In the genomic region with DNA sequence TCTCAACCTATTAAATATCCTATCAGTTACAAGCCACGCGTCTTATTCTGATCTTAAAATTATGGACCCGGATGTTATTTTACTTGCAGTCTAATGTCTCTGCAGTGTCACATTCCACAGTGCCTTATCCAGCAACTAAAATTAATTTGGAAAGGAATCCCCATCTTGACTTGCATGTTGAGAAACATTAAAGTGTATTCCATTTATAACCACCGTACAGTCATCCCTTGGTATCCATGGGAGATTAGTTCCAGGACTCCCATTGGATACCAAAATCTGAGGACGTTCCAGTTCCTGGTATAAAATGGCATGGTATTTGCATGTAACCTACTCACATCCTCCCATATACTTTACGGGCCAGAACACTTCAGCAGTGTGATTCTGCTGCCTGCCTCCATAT, we compare ENCODE assay signal across 14 cellular contexts.
DNase-seq lines count a peak whose midpoint lies in the region; ATAC-seq and TF ChIP-seq lines count a peak whose summit lies in the region.
"Had no signal": no experiment of that assay in that cellular context is flagged by ENCODE, and none has a peak within 500 bp of the region (broad histone marks: within the 10 kb centered on the region; RNA-seq: fewer than 3 reads in every experiment).

No MANE protein-coding gene starts in this region.

- H4K20me1 ChIP-seq in GM23248 (ENCODE audit: insufficient read depth), result no peaks in the 10 kb centered on the region

- ATAC-seq in heart left ventricle (peak in 3 of 4 donors; percentile 16 to 74 (median 58)), right cardiac atrium (peak; percentile 9 to 64), gastrocnemius medialis (peak; percentile 93)
- ATAC-seq: A549; CD8-positive, alpha-beta T cell had no signal

- no peaks in the 10 kb centered on the region for H3K4me1 ChIP-seq in GM23248 (ENCODE audit: insufficient read depth)
- peaks cover 0 to 25% (median 1%) of the 10 kb centered on the region in 12 donors for H3K4me1 ChIP-seq in heart left ventricle
- no peaks in the 10 kb centered on the region for H3K4me1 ChIP-seq in right cardiac atrium (ENCODE audit: control insufficient read depth, insufficient read depth, low read length)
- peaks cover 7 to 16% of the 10 kb centered on the region in 2 donors for H3K4me1 ChIP-seq in gastrocnemius medialis
- H3K4me1 ChIP-seq: A549, HAP-1 had no signal

- 83 to 84% methylated on average over 6 of the region's 6 CpGs for WGBS in GM23248 (ENCODE audit: low coverage in 1 of 2, low lambda C conversion rate in 2 of 2, missing lambda C conversion rate in 2 of 2), 2 experiments
- 51 to 65% (median 61%) methylated on average over 6 of the region's 6 CpGs for WGBS in heart left ventricle, 4 donors
- WGBS in right cardiac atrium, result 66% methylated on average over 6 of the region's 6 CpGs

- no peaks in the 10 kb centered on the region for H3K9me3 ChIP-seq in GM23248 (ENCODE audit: low read depth)
- no peaks in the 10 kb centered on the region for H3K9me3 ChIP-seq in heart left ventricle
- H3K9me3 ChIP-seq in right cardiac atrium (ENCODE audit: control insufficient read depth, low read length), result no peaks in the 10 kb centered on the region
- H3K9me3 ChIP-seq in gastrocnemius medialis, result no peaks in the 10 kb centered on the region
- H3K9me3 ChIP-seq: A549, HAP-1 had no signal

- TF ChIP-seq CTCF in heart left ventricle (IDR thresholded peaks at IDR 0.05) (no peak), gastrocnemius medialis (IDR thresholded peaks at IDR 0.05 in 4 of 5, conservative IDR thresholded peaks at IDR 0.05 in 1 of 5) (no peak)

- H3K27ac ChIP-seq in GM23248, result no peak overlapping the region
- peak overlapping the region in 3 of 12 donors; percentile 32 to 70 (median 39) for H3K27ac ChIP-seq in heart left ventricle
- no peak overlapping the region for H3K27ac ChIP-seq in right cardiac atrium (ENCODE audit: low read length)
- H3K27ac ChIP-seq in gastrocnemius medialis, result peak overlapping the region; percentile 48 to 75 (median 66)
- H3K27ac ChIP-seq: A549 had no signal

- DNase-seq in GM23248 (peak; percentile 8), heart left ventricle (no peak), right cardiac atrium (no peak), gastrocnemius medialis (no peak), hypothalamus (lab: John Stamatoyannopoulos, UW) (no peak), NCI-H2196 (lab: John Stamatoyannopoulos, UW; ENCODE audit: unreplicated experiment) (no peak), RPMI8226 (no peak)
- DNase-seq: CD8-positive, alpha-beta T cell; COR-L47; DMS153; DMS79 treated with DMSO at 0.1 percent for 48 hours; GDM1 had no signal

- no peak overlapping the region for H3K9ac ChIP-seq in GM23248

- TF ChIP-seq POLR2A in heart left ventricle (IDR thresholded peaks at IDR 0.05) (no peak), gastrocnemius medialis (IDR thresholded peaks at IDR 0.05) (no peak)

- no peaks in the 10 kb centered on the region for H3K9me2 ChIP-seq in GM23248 (ENCODE audit: insufficient read depth)

- H3K4me3 ChIP-seq in GM23248 (no peak overlapping the region), heart left ventricle (no peak overlapping the region), right cardiac atrium (ENCODE audit: low read length) (no peak overlapping the region), gastrocnemius medialis (no peak overlapping the region)
- H3K4me3 ChIP-seq: A549, HAP-1 had no signal

- in situ Hi-C loops in GM23248 (cut with MboI) (loop anchor here (25.0 kb wide), 1 partner anchor 992 kb away; no protein-coding TSS in a partner anchor), gastrocnemius medialis (cut with MboI; ENCODE audit: low sequenced_read_pairs in 4 of 4) (loop anchor here in 2 of 4 donors (10.0 kb wide), 2 partner anchors 324 to 524 kb away; a partner anchor contains a TSS)

- H3K27me3 ChIP-seq in GM23248 (replicated peaks; ENCODE audit: insufficient read depth), result no peaks in the 10 kb centered on the region
- no peaks in the 10 kb centered on the region for H3K27me3 ChIP-seq in heart left ventricle
- no peaks in the 10 kb centered on the region for H3K27me3 ChIP-seq in right cardiac atrium (ENCODE audit: control insufficient read depth, insufficient read depth)
- no peaks in the 10 kb centered on the region for H3K27me3 ChIP-seq in gastrocnemius medialis

- no peak overlapping the region for H2AFZ ChIP-seq in GM23248

- H3K79me2 ChIP-seq in GM23248 (ENCODE audit: insufficient read depth), result no peaks in the 10 kb centered on the region

- intact Hi-C loops in heart left ventricle (cut with DNase I) (no loop called here), right cardiac atrium (cut with DNase I) (loop anchor here in 1 of 4 donors (10.0 kb wide), 1 partner anchor 534 kb away; no protein-coding TSS in a partner anchor), gastrocnemius medialis (cut with DNase I; ENCODE audit: low total_unique reads) (no loop called here)

- H3K4me2 ChIP-seq in GM23248 (ENCODE audit: unreplicated experiment), result no peak overlapping the region
- H3K4me2 ChIP-seq: A549 had no signal

- peaks cover 17% of the 10 kb centered on the region for H3K36me3 ChIP-seq in GM23248 (ENCODE audit: low read depth)
- H3K36me3 ChIP-seq in heart left ventricle, result peaks cover 0 to 97% (median 53%) of the 10 kb centered on the region in 9 donors
- peaks cover under 1 to 90% of the 10 kb centered on the region in 2 donors for H3K36me3 ChIP-seq in gastrocnemius medialis

- no peaks in the 10 kb centered on the region for H3F3A ChIP-seq in GM23248 (ENCODE audit: insufficient read depth)

Comparison
In these comparisons a context has a peak if more than half of its experiments do, and no peak if none do; other contexts are left out.
1. H3K27ac ChIP-seq: peak in gastrocnemius medialis (4 of 4); none in GM23248 (single experiment) and right cardiac atrium (single experiment).
2. ATAC-seq: peak in every context shown above with its lines; median percentile 93 in gastrocnemius medialis; 58 in heart left ventricle; 36 in right cardiac atrium.